In genomic region chr7:147971606-147972005, GRCh38 we compare ENCODE assay signal across 8 cellular contexts.
"Had no signal": no experiment of that assay in that cellular context is flagged by ENCODE, and none has a peak within 500 bp of the region (broad histone marks: within the 10 kb centered on the region; RNA-seq: fewer than 3 reads in every experiment).

No MANE protein-coding gene starts in this region.

- H3K9ac ChIP-seq: GM23248 had no signal

- ATAC-seq: HCT116, HepG2 had no signal

- H3K27ac ChIP-seq: GM23248, HL-60 had no signal

- H3K36me3 ChIP-seq: HAP-1 had no signal

- H2AFZ ChIP-seq: GM23248 had no signal

- H3K4me3 ChIP-seq: GM23248, HAP-1 had no signal

- DNase-seq: GM23248, GOT3, H7, HFFc6 had no signal
